ENCODE assay signal across 13 cellular contexts in genomic region chr15:89103481-89104171, GRCh38. TPM values are rescaled to one million over a fixed set of nuclear protein-coding genes. Genes with fewer than 3 reads are reported as not detected.
A peak's percentile ranks its signal among the peaks of the same experiment; 100 is the strongest.
DNase-seq lines count a peak whose midpoint lies in the region; ATAC-seq and TF ChIP-seq lines count a peak whose summit lies in the region.
"Had no signal": no experiment of that assay in that cellular context is flagged by ENCODE, and none has a peak within 500 bp of the region (broad histone marks: within the 10 kb centered on the region; RNA-seq: fewer than 3 reads in every experiment).

No MANE protein-coding gene starts in this region.

- H2BK12ac ChIP-seq in trophoblast cell (ENCODE audit: low read length) = peak overlapping the region; percentile 77

- H2AK5ac ChIP-seq in trophoblast cell (ENCODE audit: low read length) = peak overlapping the region; percentile 68

- BruUV-seq in MCF 10A (replicated peaks; lab: Mats Ljungman, UMichigan) (no TSS peak), mammary epithelial cell (replicated peaks; lab: Mats Ljungman, UMichigan) (no TSS peak)

- peak overlapping the region; percentile 25 for H4K91ac ChIP-seq in trophoblast cell (ENCODE audit: low read depth, low read length)

- TF ChIP-seq CTCF in MCF 10A (IDR thresholded peaks at IDR 0.05; ENCODE audit: unreplicated experiment) = no peak
- TF ChIP-seq CTCF in mammary epithelial cell (conservative IDR thresholded peaks at IDR 0.05 in 1 of 2, IDR thresholded peaks at IDR 0.05 in 1 of 2; ENCODE audit: extremely low read depth in 1 of 2, insufficient read depth in 1 of 2, low read depth in 1 of 2, low read length in 2 of 2) = no peak
- no peak for TF ChIP-seq CTCF in gastroesophageal sphincter (IDR thresholded peaks at IDR 0.05)
- no peak for TF ChIP-seq CTCF in upper lobe of right lung (IDR thresholded peaks at IDR 0.05)

- no peak overlapping the region for H3K4me3 ChIP-seq in mammary epithelial cell (replicated peaks in 1 of 3; ENCODE audit: insufficient read depth in 1 of 3, low read depth in 2 of 3, low read length in 3 of 3)
- no peak overlapping the region for H3K4me3 ChIP-seq in gastroesophageal sphincter
- H3K4me3 ChIP-seq in trophoblast cell (ENCODE audit: low read depth, low read length) = no peak overlapping the region
- H3K4me3 ChIP-seq in upper lobe of right lung = no peak overlapping the region

- no peaks in the 10 kb centered on the region for H3K9me3 ChIP-seq in mammary epithelial cell (replicated peaks; ENCODE audit: insufficient read depth, low read length)
- no peaks in the 10 kb centered on the region for H3K9me3 ChIP-seq in gastroesophageal sphincter
- H3K9me3 ChIP-seq in trophoblast cell (ENCODE audit: insufficient read depth, low read depth, low read length) = no peaks in the 10 kb centered on the region
- H3K9me3 ChIP-seq in upper lobe of right lung = no peaks in the 10 kb centered on the region

- no peaks in the 10 kb centered on the region for H3K9me3 Mint-ChIP-seq in MCF 10A (ENCODE audit: unreplicated experiment)
- H3K9me3 Mint-ChIP-seq: CD8-positive, alpha-beta memory T cell had no signal

- H3K79me2 ChIP-seq in mammary epithelial cell (ENCODE audit: insufficient read depth, low read length) = peaks cover 44% of the 10 kb centered on the region
- H3K79me2 ChIP-seq in trophoblast cell (ENCODE audit: control insufficient read depth, insufficient read depth, low read length, poor library complexity) = peaks cover 2% of the 10 kb centered on the region

- no peaks in the 10 kb centered on the region for H3K36me3 Mint-ChIP-seq in MCF 10A (ENCODE audit: insufficient read depth, unreplicated experiment)

- no peak overlapping the region for H3K9ac ChIP-seq in mammary epithelial cell (ENCODE audit: insufficient read depth, low read length)
- no peak overlapping the region for H3K9ac ChIP-seq in trophoblast cell (ENCODE audit: low read length)

- no peaks in the 10 kb centered on the region for H3K36me3 ChIP-seq in mammary epithelial cell (ENCODE audit: insufficient read depth, low read length)
- H3K36me3 ChIP-seq in gastroesophageal sphincter = peaks cover 0 to 12% of the 10 kb centered on the region in 2 donors
- H3K36me3 ChIP-seq in trophoblast cell (ENCODE audit: control insufficient read depth in 1 of 2, insufficient read depth in 2 of 2, low read length in 2 of 2) = peaks cover 0 to 3% of the 10 kb centered on the region in 2 experiments
- no peaks in the 10 kb centered on the region for H3K36me3 ChIP-seq in upper lobe of right lung

- DNase-seq in MCF 10A (ENCODE audit: unreplicated experiment) (no peak), mammary epithelial cell (no peak), trophoblast cell (no peak), upper lobe of right lung (no peak), globus pallidus (ENCODE audit: low spot score) (no peak)
- DNase-seq in stimulated activated CD4-positive, alpha-beta T cell treated with anti-CD3 and anti-CD28 coated beads, Interleukin-12 subunit alpha, Interleukin-12 subunit beta, amount 100 ng/mL, for 4 hours = no peak
- no peak for DNase-seq in stimulated activated CD8-positive, alpha-beta memory T cell treated with anti-CD3 and anti-CD28 coated beads, Interleukin-4, amount 100 ng/mL, for 48 hours
- DNase-seq: CD8-positive, alpha-beta memory T cell; hippocampal formation; occipital lobe had no signal

- dilution Hi-C loops in mammary epithelial cell (cut with HindIII; ENCODE audit: low sequenced_read_pairs) = loop anchor here (5.0 kb wide), 1 partner anchor 36 kb away; no protein-coding TSS in a partner anchor

- H3K14ac ChIP-seq in trophoblast cell (ENCODE audit: low read length) = no peak overlapping the region

- no peak overlapping the region for H4K8ac ChIP-seq in trophoblast cell (ENCODE audit: low read depth, low read length)

- H3K27ac ChIP-seq in mammary epithelial cell (ENCODE audit: insufficient read depth, low read depth, low read length) = no peak overlapping the region
- H3K27ac ChIP-seq in gastroesophageal sphincter = peak overlapping the region; percentile 68 to 98 (median 91)
- no peak overlapping the region for H3K27ac ChIP-seq in trophoblast cell (ENCODE audit: low read depth, low read length)
- peak overlapping the region; percentile 61 for H3K27ac ChIP-seq in upper lobe of right lung
- H3K27ac ChIP-seq: 22Rv1, VCaP had no signal

- H3K4me2 ChIP-seq in mammary epithelial cell (ENCODE audit: insufficient read depth, low read depth, low read length) (no peak overlapping the region), trophoblast cell (ENCODE audit: low read length) (no peak overlapping the region)

- WGBS in mammary epithelial cell (ENCODE audit: low coverage, missing lambda C conversion rate) = 98% methylated on average over 5 of the region's 5 CpGs
- WGBS in gastroesophageal sphincter (ENCODE audit: low coverage in 1 of 2), 2 donors = 41 to 62% methylated on average over 5 of the region's 5 CpGs
- no CpG with 5 or more reads among the region's 5 CpGs for WGBS in trophoblast cell (ENCODE audit: extremely low coverage, insufficient coverage, insufficient read length)

- H3K23ac ChIP-seq in trophoblast cell (ENCODE audit: low read length) = no peak overlapping the region

- CTCF ChIA-PET in MCF 10A (lab: Yijun Ruan, JAX) (interaction anchor here (0.6 to 2.9 kb wide), 5 partner anchors 12 to 46 kb away, joined by 3 to 11 read pairs (median 4); no protein-coding TSS in a partner anchor), mammary epithelial cell (lab: Charles Lee; ENCODE audit: low non-redundant PET) (no interaction called here)

- no peak overlapping the region for H3K4ac ChIP-seq in trophoblast cell (ENCODE audit: low read depth, low read length)

- H3K4me1 ChIP-seq in mammary epithelial cell (ENCODE audit: insufficient read depth, low read length) (peaks cover 56% of the 10 kb centered on the region), gastroesophageal sphincter (peaks cover 20 to 96% (median 40%) of the 10 kb centered on the region in 3 donors), trophoblast cell (ENCODE audit: control insufficient read depth in 1 of 2, insufficient read depth in 2 of 2, low read length in 2 of 2) (peaks cover 23 to 24% of the 10 kb centered on the region in 2 experiments), upper lobe of right lung (peaks cover 52% of the 10 kb centered on the region)

- POLR2A ChIA-PET in MCF 10A (lab: Yijun Ruan, JAX) = interaction anchor here (3.1 to 10.0 kb wide), 3 partner anchors 11 to 16 kb away, joined by 17 to 229 read pairs (median 40); partner anchors contain the start of gene ABHD2

- H2AFZ ChIP-seq in mammary epithelial cell (ENCODE audit: low read depth, low read length) (no peak overlapping the region), trophoblast cell (ENCODE audit: insufficient read depth, low read length, poor library complexity) (no peak overlapping the region)

- no peak for TF ChIP-seq POLR2A in gastroesophageal sphincter (IDR thresholded peaks at IDR 0.05)

- H3K4me1 Mint-ChIP-seq in MCF 10A (ENCODE audit: insufficient read depth, unreplicated experiment) = peaks cover 36% of the 10 kb centered on the region

- ATAC-seq in gastroesophageal sphincter (no peak), upper lobe of right lung (no peak)

- peak overlapping the region; percentile 34 for H2BK120ac ChIP-seq in trophoblast cell (ENCODE audit: insufficient read depth, low read length, poor library complexity)

- no peaks in the 10 kb centered on the region for H4K20me1 ChIP-seq in mammary epithelial cell (ENCODE audit: insufficient read depth, low read length)

- no peak overlapping the region for H3K4me3 Mint-ChIP-seq in MCF 10A (ENCODE audit: unreplicated experiment)
- H3K4me3 Mint-ChIP-seq: CD8-positive, alpha-beta memory T cell had no signal

- peak overlapping the region; percentile 40 for H3K18ac ChIP-seq in trophoblast cell (ENCODE audit: low read length)

- no peak overlapping the region for H4K12ac ChIP-seq in trophoblast cell (ENCODE audit: low read depth, low read length)

- no peaks in the 10 kb centered on the region for H3K27me3 Mint-ChIP-seq in MCF 10A (ENCODE audit: insufficient read depth, unreplicated experiment)
- H3K27me3 Mint-ChIP-seq: CD8-positive, alpha-beta memory T cell had no signal

- no peaks in the 10 kb centered on the region for H3K27me3 ChIP-seq in mammary epithelial cell (ENCODE audit: insufficient read depth, low read length)
- no peaks in the 10 kb centered on the region for H3K27me3 ChIP-seq in gastroesophageal sphincter
- no peaks in the 10 kb centered on the region for H3K27me3 ChIP-seq in trophoblast cell (ENCODE audit: insufficient read depth, low read length)
- no peaks in the 10 kb centered on the region for H3K27me3 ChIP-seq in upper lobe of right lung

- intact Hi-C loops in MCF 10A (cut with micrococcal nuclease) = no loop called here
- intact Hi-C loops in mammary epithelial cell (cut with micrococcal nuclease) = no loop called here
- intact Hi-C loops in upper lobe of right lung (cut with DNase I) = no loop called here

- peak overlapping the region; percentile 98 for H3K27ac Mint-ChIP-seq in MCF 10A (ENCODE audit: low read depth, unreplicated experiment)

- no peak overlapping the region for H2BK5ac ChIP-seq in trophoblast cell (ENCODE audit: low read depth, low read length, poor library complexity)

- in situ Hi-C loops in mammary epithelial cell (cut with MboI; ENCODE audit: low sequenced_read_pairs in 2 of 2) = no loop called here

- H3K79me1 ChIP-seq in trophoblast cell (ENCODE audit: low read length) = peaks cover 13% of the 10 kb centered on the region

- no peak for TF ChIP-seq EP300 in gastroesophageal sphincter (IDR thresholded peaks at IDR 0.05)

RNA-seq across cellular contexts. Expression of gene ABHD2, which starts 15.4 kb away (rescaled TPM):
- total RNA-seq in MCF 10A (2022) (47.7 and 55.9 TPM in 2 replicates), mammary epithelial cell (10 to 100 TPM; 35.3 to 47.4 TPM), gastroesophageal sphincter (100 to 1,000 TPM in 1 of 4 donors, 10 to 100 TPM in 3; 54.6 to 108 (median 75.9) TPM), upper lobe of right lung (182 TPM)
- polyA plus RNA-seq in mammary epithelial cell = 29.6 TPM
- polyA minus RNA-seq in mammary epithelial cell = 207 TPM
- polyA plus RNA-seq in trophoblast cell (2013) = 12.4 and 13.4 TPM in 2 replicates

Comparison
In these comparisons a context has a peak if more than half of its experiments do, and no peak if none do; other contexts are left out.
1. H3K27ac ChIP-seq: peak in gastroesophageal sphincter (4 of 4) and upper lobe of right lung (single experiment); none in mammary epithelial cell (single experiment) and trophoblast cell (single experiment).